10 cellular contexts compared by ENCODE assay signal in the genomic region with DNA sequence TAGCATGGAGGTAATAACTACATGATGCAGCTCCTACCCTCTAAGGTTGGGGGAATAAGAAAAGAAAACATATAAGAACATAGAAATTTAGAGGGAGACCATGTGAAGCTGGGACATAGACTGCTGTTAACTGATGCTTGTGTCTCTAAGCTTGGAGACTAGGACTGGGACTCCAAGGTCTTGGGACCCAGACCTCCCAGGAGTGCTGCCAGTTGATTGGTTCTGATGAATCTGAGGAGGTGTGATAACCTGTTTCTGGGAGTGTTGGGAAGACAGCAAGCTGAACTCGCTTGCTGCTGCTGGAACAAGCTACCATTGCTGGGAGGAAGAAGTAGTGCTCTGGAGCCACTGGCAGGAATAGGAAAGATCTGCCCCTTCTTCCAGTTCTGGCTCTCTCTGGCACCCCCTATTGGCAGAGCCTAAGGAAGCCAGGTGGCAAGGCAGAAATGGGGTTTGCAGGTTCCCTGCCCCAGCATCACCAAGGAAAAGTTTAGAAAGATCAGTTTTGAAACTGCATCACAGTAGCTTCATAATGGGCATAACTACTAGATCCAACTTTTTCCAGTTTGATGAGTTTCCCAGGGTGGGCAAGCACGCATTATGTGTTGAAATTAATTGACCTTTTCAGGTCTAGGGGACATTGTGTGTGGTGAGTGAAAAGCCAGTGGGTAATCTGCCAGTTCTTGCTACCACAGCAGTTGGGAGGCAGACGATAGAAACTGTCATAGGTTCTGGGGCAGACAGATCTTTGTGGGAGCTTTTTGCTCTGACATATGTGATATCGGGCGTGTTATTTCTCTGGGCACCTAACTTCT.
DNase-seq lines count a peak whose midpoint lies in the region; ATAC-seq and TF ChIP-seq lines count a peak whose summit lies in the region.
"Had no signal": no experiment of that assay in that cellular context is flagged by ENCODE, and none has a peak within 500 bp of the region (broad histone marks: within the 10 kb centered on the region; RNA-seq: fewer than 3 reads in every experiment).

No MANE protein-coding gene starts in this region.

- no peaks in the 10 kb centered on the region for H3K9me3 Mint-ChIP-seq in activated CD4-positive, alpha-beta memory T cell treated with anti-CD3 and anti-CD28 coated beads for 36 hours
- H3K9me3 Mint-ChIP-seq in stimulated activated naive CD8-positive, alpha-beta T cell treated with anti-CD3 and anti-CD28 coated beads, Interleukin-15, amount 100 ng/mL, for 72 hours = no peaks in the 10 kb centered on the region
- H3K9me3 Mint-ChIP-seq: CD4-positive, alpha-beta T cell; naive thymus-derived CD8-positive, alpha-beta T cell had no signal

- peaks cover 4% of the 10 kb centered on the region for H3K36me3 Mint-ChIP-seq in activated CD4-positive, alpha-beta memory T cell treated with anti-CD3 and anti-CD28 coated beads for 36 hours

- TF ChIP-seq CTCF in Loucy (conservative IDR thresholded peaks at IDR 0.05; ENCODE audit: low read length) = peak; percentile 96

- H3K9ac ChIP-seq in Loucy (ENCODE audit: low read depth, low read length, poor library complexity, severe bottlenecking) = no peak overlapping the region

- no peaks in the 10 kb centered on the region for H3K9me3 ChIP-seq in Loucy (ENCODE audit: insufficient read depth, low read depth, low read length)

- peaks cover 6% of the 10 kb centered on the region; the same call in 1 of the 2 replicates for H3F3A ChIP-seq in Loucy (ENCODE audit: low read depth)

- DNase-seq in NCI-H1417 (lab: John Stamatoyannopoulos, UW) (peak in 2 of 3 experiments; percentile 22), NCI-H1417 treated with DMSO at 0.1 percent for 48 hours (lab: John Stamatoyannopoulos, UW) (no peak), iPS-NIHi11 (ENCODE audit: low spot score) (peak; percentile 61), NCI-H345 (lab: John Stamatoyannopoulos, UW) (no peak), COR-L47 (lab: John Stamatoyannopoulos, UW) (no peak)
- peak; percentile 51 for DNase-seq in activated CD4-positive, alpha-beta memory T cell treated with anti-CD3 and anti-CD28 coated beads for 36 hours
- peak; percentile 16 to 27 for DNase-seq in stimulated activated naive CD8-positive, alpha-beta T cell treated with anti-CD3 and anti-CD28 coated beads, Interleukin-15, amount 100 ng/mL, for 72 hours

- POLR2A ChIA-PET in activated CD4-positive, alpha-beta memory T cell treated with anti-CD3 and anti-CD28 coated beads for 36 hours (lab: Charles Lee) = no interaction called here

- H3K27ac Mint-ChIP-seq in activated CD4-positive, alpha-beta memory T cell treated with anti-CD3 and anti-CD28 coated beads for 36 hours = no peak overlapping the region
- peak overlapping the region in 1 of 2 donors; percentile 23 for H3K27ac Mint-ChIP-seq in stimulated activated naive CD8-positive, alpha-beta T cell treated with anti-CD3 and anti-CD28 coated beads, Interleukin-15, amount 100 ng/mL, for 72 hours
- H3K27ac Mint-ChIP-seq: CD4-positive, alpha-beta T cell; naive thymus-derived CD8-positive, alpha-beta T cell had no signal

- H3K4me3 Mint-ChIP-seq in activated CD4-positive, alpha-beta memory T cell treated with anti-CD3 and anti-CD28 coated beads for 36 hours = no peak overlapping the region
- no peak overlapping the region for H3K4me3 Mint-ChIP-seq in stimulated activated naive CD8-positive, alpha-beta T cell treated with anti-CD3 and anti-CD28 coated beads, Interleukin-15, amount 100 ng/mL, for 72 hours
- H3K4me3 Mint-ChIP-seq: CD4-positive, alpha-beta T cell; naive thymus-derived CD8-positive, alpha-beta T cell had no signal

- CTCF ChIA-PET in activated CD4-positive, alpha-beta memory T cell treated with anti-CD3 and anti-CD28 coated beads for 36 hours (lab: Charles Lee) = interaction anchor here (0.6 to 2.7 kb wide), 17 partner anchors 9 to 416 kb away, joined by 3 to 13 read pairs (median 4); no protein-coding TSS in a partner anchor

- H3K79me2 ChIP-seq in Loucy (ENCODE audit: insufficient read depth, low read length) = peaks cover 28% of the 10 kb centered on the region

- intact Hi-C loops in activated CD4-positive, alpha-beta memory T cell treated with anti-CD3 and anti-CD28 coated beads for 36 hours (cut with micrococcal nuclease) = no loop called here

- no peaks in the 10 kb centered on the region for H3K9me2 ChIP-seq in Loucy (replicated peaks; ENCODE audit: low read depth, low read length)

- H2AFZ ChIP-seq in Loucy (ENCODE audit: low read length) = no peak overlapping the region

- no peak overlapping the region for H3K4me3 ChIP-seq in Loucy (ENCODE audit: low read length, poor library complexity, severe bottlenecking)

- ATAC-seq in stimulated activated naive CD8-positive, alpha-beta T cell treated with anti-CD3 and anti-CD28 coated beads, Interleukin-15, amount 100 ng/mL, for 72 hours = no peak
- ATAC-seq: naive thymus-derived CD8-positive, alpha-beta T cell had no signal

- peaks cover 18% of the 10 kb centered on the region for H4K20me1 ChIP-seq in Loucy (ENCODE audit: insufficient read depth, low read length, poor library complexity, severe bottlenecking)

- H3K4me2 ChIP-seq in Loucy (ENCODE audit: low read depth, low read length, poor library complexity, severe bottlenecking) = no peak overlapping the region

- H3K4me1 Mint-ChIP-seq in activated CD4-positive, alpha-beta memory T cell treated with anti-CD3 and anti-CD28 coated beads for 36 hours (ENCODE audit: low read depth) = peaks cover 22% of the 10 kb centered on the region
- peaks cover 47% of the 10 kb centered on the region for H3K4me1 Mint-ChIP-seq in stimulated activated naive CD8-positive, alpha-beta T cell treated with anti-CD3 and anti-CD28 coated beads, Interleukin-15, amount 100 ng/mL, for 72 hours

- H3K27me3 Mint-ChIP-seq in activated CD4-positive, alpha-beta memory T cell treated with anti-CD3 and anti-CD28 coated beads for 36 hours = no peaks in the 10 kb centered on the region
- H3K27me3 Mint-ChIP-seq in stimulated activated naive CD8-positive, alpha-beta T cell treated with anti-CD3 and anti-CD28 coated beads, Interleukin-15, amount 100 ng/mL, for 72 hours = no peaks in the 10 kb centered on the region
- H3K27me3 Mint-ChIP-seq: CD4-positive, alpha-beta T cell; naive thymus-derived CD8-positive, alpha-beta T cell had no signal

- peaks cover 3% of the 10 kb centered on the region; the same call in 1 of the 2 replicates for H3K36me3 ChIP-seq in Loucy (ENCODE audit: insufficient read depth, low read length)

- no peaks in the 10 kb centered on the region for H3K27me3 ChIP-seq in Loucy (ENCODE audit: insufficient read depth, low read length, poor library complexity, severe bottlenecking)

- H3K4me1 ChIP-seq in Loucy (ENCODE audit: insufficient read depth, low read length, poor library complexity, severe bottlenecking) = peaks cover 13% of the 10 kb centered on the region

Comparison
In these comparisons a context has a peak if more than half of its experiments do, and no peak if none do; other contexts are left out.
1. DNase-seq: peak in NCI-H1417 (2 of 3), activated CD4-positive, alpha-beta memory T cell treated with anti-CD3 and anti-CD28 coated beads for 36 hours (single experiment), iPS-NIHi11 (single experiment) and stimulated activated naive CD8-positive, alpha-beta T cell treated with anti-CD3 and anti-CD28 coated beads, Interleukin-15, amount 100 ng/mL, for 72 hours (2 of 2); none in NCI-H1417 treated with DMSO at 0.1 percent for 48 hours (single experiment), NCI-H345 (single experiment) and COR-L47 (single experiment).